Comparison of ENCODE assay signal across 15 cellular contexts in the genomic region with DNA sequence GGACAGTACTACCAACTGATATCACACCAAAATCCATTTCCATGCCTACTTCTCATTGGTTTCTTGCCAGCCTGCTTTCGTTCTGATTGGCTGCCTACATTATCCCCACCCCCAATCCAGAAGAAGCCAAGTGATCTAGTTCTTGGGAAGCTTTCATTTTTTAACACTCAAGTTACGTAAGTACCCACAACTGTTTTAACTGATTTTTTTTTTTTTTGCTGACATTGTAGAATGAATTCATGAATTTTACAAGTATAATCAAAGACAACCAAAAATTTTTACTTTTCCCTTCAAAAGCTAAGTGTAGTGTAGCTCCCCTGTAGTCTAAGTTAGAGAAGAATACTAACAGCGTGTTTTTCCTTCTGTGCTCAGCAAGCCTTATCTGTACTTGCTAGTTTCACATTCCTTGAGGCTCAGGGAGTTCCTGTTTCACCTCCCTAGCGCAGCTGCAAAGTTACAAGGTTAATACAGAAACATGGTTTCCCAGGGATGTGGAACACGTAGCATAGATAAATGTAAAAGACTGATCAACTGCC. TPM values are rescaled to one million over a fixed set of nuclear protein-coding genes. Genes with fewer than 3 reads are reported as not detected.
DNase-seq lines count a peak whose midpoint lies in the region; ATAC-seq and TF ChIP-seq lines count a peak whose summit lies in the region.
"Had no signal": no experiment of that assay in that cellular context is flagged by ENCODE, and none has a peak within 500 bp of the region (broad histone marks: within the 10 kb centered on the region; RNA-seq: fewer than 3 reads in every experiment).

A gene with protein sequence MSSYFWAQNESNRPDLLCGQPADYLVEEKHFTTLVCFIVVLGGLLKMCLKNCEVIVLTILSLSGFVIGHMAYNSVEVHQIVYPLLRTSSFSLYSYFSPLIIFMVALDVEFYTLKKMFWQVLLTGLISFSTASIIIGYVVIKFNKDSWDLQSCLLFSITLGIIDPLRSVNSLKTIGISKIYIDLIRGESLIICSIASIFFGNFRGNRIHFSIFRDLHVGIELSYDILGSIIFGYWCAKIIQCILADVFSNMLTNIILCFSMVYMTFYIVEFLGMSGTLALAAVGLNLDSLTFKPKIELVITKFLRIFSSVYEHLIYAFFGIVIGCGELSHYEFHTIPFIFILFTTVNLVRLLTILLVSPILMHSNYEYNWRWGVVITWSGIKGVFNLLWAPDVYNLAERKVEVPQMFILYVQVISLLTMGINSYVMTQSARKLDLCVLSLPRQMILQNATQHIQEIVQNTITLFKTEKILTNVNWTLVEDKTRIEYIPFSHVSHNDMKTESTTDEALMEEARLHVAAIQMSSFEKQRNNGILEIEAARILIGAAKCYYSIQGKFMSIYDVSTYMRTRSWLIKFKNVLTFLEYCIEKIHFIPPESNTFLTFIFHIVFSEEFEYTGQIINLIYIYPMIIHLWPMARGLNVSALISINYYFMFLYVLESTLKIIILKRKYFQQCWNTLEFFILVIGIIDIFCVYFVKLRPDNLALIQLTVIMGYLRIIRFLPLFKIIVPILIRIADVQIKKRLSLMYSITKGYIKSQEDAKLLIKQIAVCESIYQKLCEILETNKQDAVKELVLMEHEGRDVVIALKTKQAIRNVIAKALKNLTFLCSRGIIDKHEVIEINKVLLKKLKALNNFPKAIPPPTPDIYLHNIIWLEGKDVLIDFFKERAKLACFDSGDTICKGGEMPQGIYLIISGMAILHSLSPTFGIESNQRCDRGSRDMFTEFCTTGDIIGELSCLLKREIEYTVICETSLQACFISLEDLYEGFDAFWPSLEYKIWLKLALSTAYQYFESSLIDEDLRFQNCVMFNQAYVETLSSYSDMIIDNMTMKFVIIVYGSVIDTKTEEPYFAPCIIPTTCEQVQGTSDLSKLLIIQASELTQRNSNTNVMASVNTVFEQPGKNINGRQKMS (minus strand): TSS at position 17 of the 536 bp plus-strand sequence. CDS start 1,296 bp downstream, outside the sequence.

- H3K27me3 Mint-ChIP-seq in endothelial cell (ENCODE audit: unreplicated experiment): no peaks in the 10 kb centered on the region
- H3K27me3 Mint-ChIP-seq: brain had no signal

- ATAC-seq in lung (ENCODE audit: insufficient read depth, low FRiP score) (peak; percentile 74), HG03159 (IDR thresholded peaks at IDR 0.05; ENCODE audit: unreplicated experiment) (no peak), HG02870 (IDR thresholded peaks at IDR 0.05; ENCODE audit: unreplicated experiment) (no peak)
- ATAC-seq: activated CD4-positive, alpha-beta T cell treated with anti-CD3 and anti-CD28 coated beads for 36 hours had no signal

- no peaks in the 10 kb centered on the region for H3K9me3 Mint-ChIP-seq in endothelial cell (ENCODE audit: unreplicated experiment)
- H3K9me3 Mint-ChIP-seq: brain had no signal

- no peak for TF ChIP-seq POLR2A in uterus (IDR thresholded peaks at IDR 0.05)

- TF ChIP-seq CTCF in endothelial cell (IDR thresholded peaks at IDR 0.05; ENCODE audit: unreplicated experiment) (no peak), lung (IDR thresholded peaks at IDR 0.05; ENCODE audit: control extremely low read depth, extremely low read depth) (no peak), uterus (IDR thresholded peaks at IDR 0.05) (no peak)

- WGBS in lung, 2 donors: 25 to 33% methylated on average over 5 of the region's 5 CpGs

- peak; percentile 42 for DNase-seq in SKM-1 treated with dmso at 0.1 percent for 144 hours (lab: John Stamatoyannopoulos, UW; ENCODE audit: unreplicated experiment)
- no peak for DNase-seq in SKM-1 (lab: John Stamatoyannopoulos, UW; ENCODE audit: unreplicated experiment)
- DNase-seq in endothelial cell (ENCODE audit: low spot score): no peak
- peak; percentile 44 for DNase-seq in lung (ENCODE audit: low spot score)
- no peak for DNase-seq in uterus
- no peak for DNase-seq in glomerular visceral epithelial cell (ENCODE audit: extremely low spot score)
- DNase-seq: activated CD4-positive, alpha-beta T cell treated with anti-CD3 and anti-CD28 coated beads for 36 hours; NCI-H748 treated with DMSO at 0.1 percent for 48 hours; stimulated activated CD4-positive, alpha-beta T cell treated with anti-CD3 and anti-CD28 coated beads, Interleukin-4, amount 100 ng/mL, for 4 hours had no signal

- peak within 1 kb of the TSS in 1 of 2 donors; percentile 2 for H3K27ac ChIP-seq in lung (ENCODE audit: low read depth in 1 of 2, low read length in 1 of 2)
- H3K27ac ChIP-seq in uterus: peak within 1 kb of the TSS; percentile 8 to 27
- H3K27ac ChIP-seq: 22Rv1 had no signal

- H3K27me3 ChIP-seq in lung (ENCODE audit: control insufficient read depth, insufficient read depth) (no peaks in the 10 kb centered on the region), uterus (no peaks in the 10 kb centered on the region)

- H3K4me1 ChIP-seq in lung (ENCODE audit: control insufficient read depth in 2 of 2, insufficient read depth in 2 of 2, low read length in 2 of 2) (no peaks in the 10 kb centered on the region), uterus (no peaks in the 10 kb centered on the region)

- no peaks in the 10 kb centered on the region for H3K36me3 ChIP-seq in lung (ENCODE audit: control insufficient read depth in 2 of 2, insufficient read depth in 2 of 2, low read length in 2 of 2)
- H3K36me3 ChIP-seq in uterus: no peaks in the 10 kb centered on the region

- H3K27ac Mint-ChIP-seq in endothelial cell (ENCODE audit: unreplicated experiment): peak within 1 kb of the TSS; percentile 49
- H3K27ac Mint-ChIP-seq: activated CD4-positive, alpha-beta T cell treated with anti-CD3 and anti-CD28 coated beads for 36 hours; brain had no signal

- H3K4me1 Mint-ChIP-seq in endothelial cell (ENCODE audit: unreplicated experiment): peaks cover 7% of the 10 kb centered on the region
- H3K4me1 Mint-ChIP-seq: activated CD4-positive, alpha-beta T cell treated with anti-CD3 and anti-CD28 coated beads for 36 hours; brain had no signal

- no peaks in the 10 kb centered on the region for H3K36me3 Mint-ChIP-seq in endothelial cell (ENCODE audit: low read depth, unreplicated experiment)
- H3K36me3 Mint-ChIP-seq: brain had no signal

- no peaks in the 10 kb centered on the region for H3K9me3 ChIP-seq in lung (ENCODE audit: control insufficient read depth in 2 of 2, insufficient read depth in 1 of 2, low read length in 1 of 2)
- no peaks in the 10 kb centered on the region for H3K9me3 ChIP-seq in uterus

- intact Hi-C loops in uterus (cut with DNase I; ENCODE audit: low total_unique reads): loop anchor here (10.0 kb wide), 1 partner anchor 622 kb away; no protein-coding TSS in a partner anchor

- no peak within 1 kb of the TSS for H3K4me3 Mint-ChIP-seq in endothelial cell (ENCODE audit: unreplicated experiment)
- H3K4me3 Mint-ChIP-seq: activated CD4-positive, alpha-beta T cell treated with anti-CD3 and anti-CD28 coated beads for 36 hours; brain had no signal

- H3K4me3 ChIP-seq in lung (no peak within 1 kb of the TSS), uterus (peak within 1 kb of the TSS; percentile 20 to 32)

RNA-seq across cellular contexts. Expression of the gene that starts here (rescaled TPM):
- total RNA-seq in endothelial cell (ENCODE audit: unreplicated experiment): 0.51 TPM
- total RNA-seq in lung: under 1 TPM; 0.97 to 0.98 TPM
- polyA plus RNA-seq in lung: under 1 TPM; 0.05 to 0.24 TPM
- total RNA-seq in uterus: under 1 TPM in 1 of 4 donors, not detected in 3; 0.83 TPM
- total RNA-seq: activated CD4-positive, alpha-beta T cell treated with anti-CD3 and anti-CD28 coated beads for 36 hours; HT-29; kidney epithelial cell had no signal

Comparison
In these comparisons a context has a peak if more than half of its experiments do, and no peak if none do; other contexts are left out.
1. Peak in DNase-seq and ATAC-seq in lung; RNA of the gene not detected or under 1 TPM.